Comparison of ENCODE assay signal across 9 cellular contexts in the genomic region with DNA sequence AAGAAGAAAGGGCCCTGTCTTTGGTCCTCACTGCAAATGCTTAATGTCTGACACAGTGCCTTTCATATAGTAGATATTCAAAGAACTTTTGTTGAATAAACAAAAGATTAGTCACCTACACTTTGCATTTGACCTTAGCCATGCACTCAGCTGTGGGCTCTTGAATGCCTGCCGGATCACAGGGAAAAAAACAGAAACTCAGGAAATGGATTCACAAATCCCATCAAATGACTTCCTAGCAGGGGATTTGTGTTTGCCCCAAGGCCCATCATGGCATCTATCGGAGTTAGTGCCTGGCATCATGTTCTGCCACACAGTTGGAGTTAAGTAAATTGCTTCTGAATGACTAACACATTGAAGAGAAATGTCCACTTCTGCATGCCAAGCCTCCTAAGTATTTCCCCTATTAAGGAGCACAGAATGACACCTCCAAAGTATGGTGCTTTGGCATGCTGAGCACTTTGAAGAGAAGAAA.
DNase-seq lines count a peak whose midpoint lies in the region; ATAC-seq, FAIRE-seq and TF ChIP-seq lines count a peak whose summit lies in the region.
"Had no signal": no experiment of that assay in that cellular context is flagged by ENCODE, and none has a peak within 500 bp of the region (broad histone marks: within the 10 kb centered on the region; RNA-seq: fewer than 3 reads in every experiment).

No MANE protein-coding gene starts in this region.

- DNase-seq in NCI-H82 (lab: John Stamatoyannopoulos, UW) (peak; percentile 48), NCI-H82 treated with DMSO at 0.1 percent for 48 hours (lab: John Stamatoyannopoulos, UW; ENCODE audit: unreplicated experiment) (no peak), astrocyte of the cerebellum (ENCODE audit: low read depth) (peak; percentile 58), keratinocyte (ENCODE audit: low read depth, low spot score) (no peak), upper lobe of right lung (no peak)
- DNase-seq in activated naive CD4-positive, alpha-beta T cell treated with anti-CD3 and anti-CD28 coated beads, Interleukin-2, amount 10 ng/mL, durations not matched to agents 7 days and 5 days: no peak
- DNase-seq in NK-92 treated with Interleukin-12 subunit alpha and Interleukin-12 subunit beta, amount 100 ng/mL, for 24 hours (lab: John Stamatoyannopoulos, UW): no peak

- H3K4me2 ChIP-seq in keratinocyte (ENCODE audit: control insufficient read depth, extremely low read depth, insufficient read depth, low read depth, low read length): peak overlapping the region; percentile 70

- peak; percentile 97 for FAIRE-seq in keratinocyte (lab: Jason Lieb, UNC)

- H3K27ac Mint-ChIP-seq in activated naive CD4-positive, alpha-beta T cell treated with anti-CD3 and anti-CD28 coated beads, Interleukin-2, amount 10 ng/mL, durations not matched to agents 7 days and 5 days: no peak overlapping the region
- H3K27ac Mint-ChIP-seq: B cell had no signal

- H3K36me3 Mint-ChIP-seq in activated naive CD4-positive, alpha-beta T cell treated with anti-CD3 and anti-CD28 coated beads, Interleukin-2, amount 10 ng/mL, durations not matched to agents 7 days and 5 days: no peaks in the 10 kb centered on the region

- no peak overlapping the region for H2AFZ ChIP-seq in keratinocyte (ENCODE audit: control insufficient read depth, low read length)

- peak overlapping the region; percentile 36 for H3K27ac ChIP-seq in keratinocyte (ENCODE audit: control insufficient read depth, insufficient read depth, low read length)
- H3K27ac ChIP-seq in upper lobe of right lung: no peak overlapping the region

- H3K27me3 ChIP-seq in keratinocyte (ENCODE audit: control insufficient read depth, extremely low read depth, insufficient read depth, low read length) (no peaks in the 10 kb centered on the region), upper lobe of right lung (no peaks in the 10 kb centered on the region)

- TF ChIP-seq CTCF in astrocyte of the cerebellum (IDR thresholded peaks at IDR 0.05; ENCODE audit: low read depth, low read length, missing control alignments) (no peak), keratinocyte (optimal IDR thresholded peaks at IDR 0.05 in 1 of 3, IDR thresholded peaks at IDR 0.05 in 1 of 3, conservative IDR thresholded peaks at IDR 0.05 in 1 of 3; ENCODE audit: extremely low read depth in 1 of 3, insufficient read depth in 2 of 3, low read length in 3 of 3) (no peak), upper lobe of right lung (IDR thresholded peaks at IDR 0.05) (no peak)

- H3K9me1 ChIP-seq in keratinocyte (ENCODE audit: control insufficient read depth, extremely low read depth, insufficient read depth, low read length): peaks cover 2% of the 10 kb centered on the region

- H3K4me3 ChIP-seq in astrocyte of the cerebellum (ENCODE audit: low read depth, low read length): no peak overlapping the region
- no peak overlapping the region for H3K4me3 ChIP-seq in keratinocyte (ENCODE audit: control insufficient read depth in 2 of 3, extremely low read depth in 1 of 3, insufficient read depth in 2 of 3, low read depth in 1 of 3, low read length in 3 of 3)
- no peak overlapping the region for H3K4me3 ChIP-seq in upper lobe of right lung

- H3K79me2 ChIP-seq in keratinocyte (ENCODE audit: control insufficient read depth, insufficient read depth, low read length): no peaks in the 10 kb centered on the region

- H3K4me3 Mint-ChIP-seq in activated naive CD4-positive, alpha-beta T cell treated with anti-CD3 and anti-CD28 coated beads, Interleukin-2, amount 10 ng/mL, durations not matched to agents 7 days and 5 days: no peak overlapping the region
- H3K4me3 Mint-ChIP-seq: B cell had no signal

- no peaks in the 10 kb centered on the region for H3K4me1 Mint-ChIP-seq in activated naive CD4-positive, alpha-beta T cell treated with anti-CD3 and anti-CD28 coated beads, Interleukin-2, amount 10 ng/mL, durations not matched to agents 7 days and 5 days
- H3K4me1 Mint-ChIP-seq: B cell had no signal

- H4K20me1 ChIP-seq in keratinocyte (ENCODE audit: control insufficient read depth, extremely low read depth, insufficient read depth, low read length): no peaks in the 10 kb centered on the region

- H3K9ac ChIP-seq in keratinocyte (ENCODE audit: control insufficient read depth, extremely low read depth, insufficient read depth, low read length): no peak overlapping the region

- peak; percentile 81 for ATAC-seq in upper lobe of right lung
- no peak for ATAC-seq in HG03521 (IDR thresholded peaks at IDR 0.05; ENCODE audit: unreplicated experiment)

- in situ Hi-C loops in astrocyte of the cerebellum (cut with HindIII; ENCODE audit: low sequenced_read_pairs): loop anchor here (25.0 kb wide), 1 partner anchor 122 kb away; no protein-coding TSS in a partner anchor

- no peaks in the 10 kb centered on the region for H3K27me3 Mint-ChIP-seq in activated naive CD4-positive, alpha-beta T cell treated with anti-CD3 and anti-CD28 coated beads, Interleukin-2, amount 10 ng/mL, durations not matched to agents 7 days and 5 days

- dilution Hi-C loops in keratinocyte (cut with MboI; ENCODE audit: extremely low pct_ligation_motif_present, low sequenced_read_pairs): no loop called here

- H3K4me1 ChIP-seq in keratinocyte (ENCODE audit: control insufficient read depth, extremely low read depth, insufficient read depth, low read length) (peaks cover 33% of the 10 kb centered on the region), upper lobe of right lung (peaks cover 10% of the 10 kb centered on the region)

- intact Hi-C loops in upper lobe of right lung (cut with DNase I): no loop called here

- CTCF ChIA-PET in activated naive CD4-positive, alpha-beta T cell treated with anti-CD3 and anti-CD28 coated beads, Interleukin-2, amount 10 ng/mL, durations not matched to agents 7 days and 5 days (lab: Charles Lee): no interaction called here

- H3K9me3 Mint-ChIP-seq in activated naive CD4-positive, alpha-beta T cell treated with anti-CD3 and anti-CD28 coated beads, Interleukin-2, amount 10 ng/mL, durations not matched to agents 7 days and 5 days: peaks cover 2% of the 10 kb centered on the region

- H3K36me3 ChIP-seq in keratinocyte (ENCODE audit: control insufficient read depth in 2 of 2, extremely low read depth in 1 of 2, insufficient read depth in 2 of 2, low read length in 2 of 2): no peaks in the 10 kb centered on the region
- no peaks in the 10 kb centered on the region for H3K36me3 ChIP-seq in upper lobe of right lung

- H3K9me3 ChIP-seq in keratinocyte (ENCODE audit: control insufficient read depth, low read depth, low read length) (no peaks in the 10 kb centered on the region), upper lobe of right lung (no peaks in the 10 kb centered on the region)

Comparison
In these comparisons a context has a peak if more than half of its experiments do, and no peak if none do; other contexts are left out.
1. DNase-seq: peak in NCI-H82 (single experiment) and astrocyte of the cerebellum (single experiment); none in NCI-H82 treated with DMSO at 0.1 percent for 48 hours (single experiment), keratinocyte (single experiment), upper lobe of right lung (single experiment), activated naive CD4-positive, alpha-beta T cell treated with anti-CD3 and anti-CD28 coated beads, Interleukin-2, amount 10 ng/mL, durations not matched to agents 7 days and 5 days (single experiment) and NK-92 treated with Interleukin-12 subunit alpha and Interleukin-12 subunit beta, amount 100 ng/mL, for 24 hours (single experiment).